29 cellular contexts compared by ENCODE assay signal in genomic region chr4:7503597-7503996, GRCh38.
"Had no signal": no experiment of that assay in that cellular context is flagged by ENCODE, and none has a peak within 500 bp of the region (broad histone marks: within the 10 kb centered on the region; RNA-seq: fewer than 3 reads in every experiment).

No MANE protein-coding gene starts in this region.

- ATAC-seq: activated CD4-positive, alpha-beta T cell treated with anti-CD3 and anti-CD28 coated beads for 36 hours; activated CD8-positive, alpha-beta memory T cell treated with anti-CD3 and anti-CD28 coated beads, Interleukin-2, amount 10 ng/mL, durations not matched to agents 7 days and 5 days; activated CD8-positive, alpha-beta T cell treated with anti-CD3 and anti-CD28 coated beads, Interleukin-2, amount 10 ng/mL, durations not matched to agents 7 days and 5 days; left lung; lower lobe of right lung; mucosa of descending colon; natural killer cell treated with Interleukin-12 subunit alpha and Interleukin-12 subunit beta and Interleukin-15 and Interleukin-18, amount 100 ng/mL, for 72 hours; stimulated activated memory B cell treated with anti-CD40 and anti-IgM and Interleukin-4, amounts not matched to agents 10 μg/mL and 1 μg/mL and 100 μg/mL, for 72 hours; stimulated activated naive CD8-positive, alpha-beta T cell treated with anti-CD3 and anti-CD28 coated beads, Interleukin-15, amount 100 ng/mL, for 72 hours; upper lobe of right lung had no signal

- H3K36me3 Mint-ChIP-seq: activated CD8-positive, alpha-beta memory T cell treated with anti-CD3 and anti-CD28 coated beads, Interleukin-2, amount 10 ng/mL, durations not matched to agents 7 days and 5 days; activated naive CD4-positive, alpha-beta T cell treated with anti-CD3 and anti-CD28 coated beads, Interleukin-2, amount 50 U/mL, for 24 hours; natural killer cell treated with Interleukin-12 subunit alpha and Interleukin-12 subunit beta and Interleukin-15 and Interleukin-18, amount 100 ng/mL, for 72 hours; stimulated activated memory B cell treated with anti-CD40 and anti-IgM and Interleukin-4, amounts not matched to agents 10 μg/mL and 1 μg/mL and 100 μg/mL, for 72 hours had no signal

- H3K4me3 ChIP-seq: esophagus squamous epithelium, left lung, lower lobe of right lung, mucosa of descending colon, ovary, sigmoid colon, thyroid gland, upper lobe of right lung had no signal

- DNase-seq: activated CD4-positive, alpha-beta T cell treated with anti-CD3 and anti-CD28 coated beads for 36 hours; activated CD4-positive, CD25-positive, alpha-beta regulatory T cell; activated CD8-positive, alpha-beta memory T cell treated with anti-CD3 and anti-CD28 coated beads, Interleukin-2, amount 10 ng/mL, durations not matched to agents 7 days and 5 days; activated CD8-positive, alpha-beta T cell treated with anti-CD3 and anti-CD28 coated beads, Interleukin-2, amount 10 ng/mL, durations not matched to agents 7 days and 5 days; activated T-cell treated with anti-CD3 and anti-CD28 coated beads, Interleukin-2, amount 50 U/mL, for 48 hours; esophagus squamous epithelium; foreskin melanocyte; kidney glomerular epithelial cell; lower lobe of right lung; mesenchymal stem cell; mucosa of descending colon; ovary; sigmoid colon; small intestine; stimulated activated CD4-positive, alpha-beta T cell treated with anti-CD3 and anti-CD28 coated beads, Interleukin-1b, Interleukin-23, amount 100 ng/mL, for 48 hours; stimulated activated CD4-positive, alpha-beta T cell treated with anti-CD3 and anti-CD28 coated beads, Interleukin-4, amount 100 ng/mL, for 4 hours; stimulated activated CD8-positive, alpha-beta memory T cell treated with anti-CD3 and anti-CD28 coated beads, Interleukin-4, amount 100 ng/mL, for 48 hours; stimulated activated naive CD8-positive, alpha-beta T cell treated with anti-CD3 and anti-CD28 coated beads, Interleukin-15, amount 100 ng/mL, for 72 hours; thyroid gland; upper lobe of right lung had no signal

- H3K27me3 ChIP-seq: ovary, sigmoid colon, thyroid gland had no signal

- H3K27ac ChIP-seq: epithelial cell of prostate, esophagus squamous epithelium, left lung, lower lobe of right lung, ovary, sigmoid colon, thyroid gland, upper lobe of right lung had no signal

- H3K9me3 Mint-ChIP-seq: activated naive CD4-positive, alpha-beta T cell treated with anti-CD3 and anti-CD28 coated beads, Interleukin-2, amount 50 U/mL, for 24 hours; activated T-helper 2 cell treated with anti-CD3 and anti-CD28 coated beads, Interferon-gamma antibody, Interleukin-2, Interleukin-4, amounts not matched to agents 10 μg/mL and 5 μg/mL and 100 μg/mL, durations not matched to agents 14 hours and 24 hours and 36 hours; central memory CD8-positive, alpha-beta T cell; dendritic cell treated with granulocyte-macrophage colony-stimulating factor and Interleukin-4, amounts not matched to agents 40 ng/mL and 50 ng/mL, for 4 days; natural killer cell treated with Interleukin-12 subunit alpha and Interleukin-12 subunit beta and Interleukin-15 and Interleukin-18, amount 100 ng/mL, for 72 hours; stimulated activated memory B cell treated with anti-CD40 and anti-IgM and Interleukin-4, amounts not matched to agents 10 μg/mL and 1 μg/mL and 100 μg/mL, for 72 hours; stimulated activated naive CD8-positive, alpha-beta T cell treated with anti-CD3 and anti-CD28 coated beads, Interleukin-15, amount 100 ng/mL, for 72 hours had no signal

- H3K9me3 ChIP-seq: esophagus squamous epithelium, left lung, lower lobe of right lung, mucosa of descending colon, ovary, sigmoid colon, thyroid gland, upper lobe of right lung had no signal

- H3K4me3 Mint-ChIP-seq: activated CD4-positive, alpha-beta T cell treated with anti-CD3 and anti-CD28 coated beads for 36 hours; activated CD8-positive, alpha-beta memory T cell treated with anti-CD3 and anti-CD28 coated beads, Interleukin-2, amount 10 ng/mL, durations not matched to agents 7 days and 5 days; activated CD8-positive, alpha-beta T cell treated with anti-CD3 and anti-CD28 coated beads, Interleukin-2, amount 10 ng/mL, durations not matched to agents 7 days and 5 days; activated naive CD4-positive, alpha-beta T cell treated with anti-CD3 and anti-CD28 coated beads, Interleukin-2, amount 50 U/mL, for 24 hours; central memory CD8-positive, alpha-beta T cell; dendritic cell treated with granulocyte-macrophage colony-stimulating factor and Interleukin-4, amounts not matched to agents 40 ng/mL and 50 ng/mL, for 4 days; natural killer cell treated with Interleukin-12 subunit alpha and Interleukin-12 subunit beta and Interleukin-15 and Interleukin-18, amount 100 ng/mL, for 72 hours; stimulated activated memory B cell treated with anti-CD40 and anti-IgM and Interleukin-4, amounts not matched to agents 10 μg/mL and 1 μg/mL and 100 μg/mL, for 72 hours; stimulated activated naive CD8-positive, alpha-beta T cell treated with anti-CD3 and anti-CD28 coated beads, Interleukin-15, amount 100 ng/mL, for 72 hours had no signal

- H3K4me1 ChIP-seq: esophagus squamous epithelium, left lung, lower lobe of right lung, sigmoid colon, thyroid gland, upper lobe of right lung had no signal

- H3K4me1 Mint-ChIP-seq: activated CD4-positive, alpha-beta T cell treated with anti-CD3 and anti-CD28 coated beads for 36 hours; activated naive CD4-positive, alpha-beta T cell treated with anti-CD3 and anti-CD28 coated beads, Interleukin-2, amount 50 U/mL, for 24 hours; stimulated activated memory B cell treated with anti-CD40 and anti-IgM and Interleukin-4, amounts not matched to agents 10 μg/mL and 1 μg/mL and 100 μg/mL, for 72 hours; stimulated activated naive CD8-positive, alpha-beta T cell treated with anti-CD3 and anti-CD28 coated beads, Interleukin-15, amount 100 ng/mL, for 72 hours had no signal

- H3K27ac Mint-ChIP-seq: activated CD4-positive, alpha-beta T cell treated with anti-CD3 and anti-CD28 coated beads for 36 hours; activated CD8-positive, alpha-beta memory T cell treated with anti-CD3 and anti-CD28 coated beads, Interleukin-2, amount 10 ng/mL, durations not matched to agents 7 days and 5 days; activated CD8-positive, alpha-beta T cell treated with anti-CD3 and anti-CD28 coated beads, Interleukin-2, amount 10 ng/mL, durations not matched to agents 7 days and 5 days; activated naive CD4-positive, alpha-beta T cell treated with anti-CD3 and anti-CD28 coated beads, Interleukin-2, amount 50 U/mL, for 24 hours; activated T-helper 2 cell treated with anti-CD3 and anti-CD28 coated beads, Interferon-gamma antibody, Interleukin-2, Interleukin-4, amounts not matched to agents 10 μg/mL and 5 μg/mL and 100 μg/mL, durations not matched to agents 14 hours and 24 hours and 36 hours; dendritic cell treated with granulocyte-macrophage colony-stimulating factor and Interleukin-4, amounts not matched to agents 40 ng/mL and 50 ng/mL, for 4 days; natural killer cell treated with Interleukin-12 subunit alpha and Interleukin-12 subunit beta and Interleukin-15 and Interleukin-18, amount 100 ng/mL, for 72 hours; progenitor cell of endocrine pancreas; stimulated activated memory B cell treated with anti-CD40 and anti-IgM and Interleukin-4, amounts not matched to agents 10 μg/mL and 1 μg/mL and 100 μg/mL, for 72 hours; stimulated activated naive CD8-positive, alpha-beta T cell treated with anti-CD3 and anti-CD28 coated beads, Interleukin-15, amount 100 ng/mL, for 72 hours had no signal

- H3K36me3 ChIP-seq: esophagus squamous epithelium, left lung, lower lobe of right lung, ovary, sigmoid colon, thyroid gland, upper lobe of right lung had no signal
